In the genomic region with DNA sequence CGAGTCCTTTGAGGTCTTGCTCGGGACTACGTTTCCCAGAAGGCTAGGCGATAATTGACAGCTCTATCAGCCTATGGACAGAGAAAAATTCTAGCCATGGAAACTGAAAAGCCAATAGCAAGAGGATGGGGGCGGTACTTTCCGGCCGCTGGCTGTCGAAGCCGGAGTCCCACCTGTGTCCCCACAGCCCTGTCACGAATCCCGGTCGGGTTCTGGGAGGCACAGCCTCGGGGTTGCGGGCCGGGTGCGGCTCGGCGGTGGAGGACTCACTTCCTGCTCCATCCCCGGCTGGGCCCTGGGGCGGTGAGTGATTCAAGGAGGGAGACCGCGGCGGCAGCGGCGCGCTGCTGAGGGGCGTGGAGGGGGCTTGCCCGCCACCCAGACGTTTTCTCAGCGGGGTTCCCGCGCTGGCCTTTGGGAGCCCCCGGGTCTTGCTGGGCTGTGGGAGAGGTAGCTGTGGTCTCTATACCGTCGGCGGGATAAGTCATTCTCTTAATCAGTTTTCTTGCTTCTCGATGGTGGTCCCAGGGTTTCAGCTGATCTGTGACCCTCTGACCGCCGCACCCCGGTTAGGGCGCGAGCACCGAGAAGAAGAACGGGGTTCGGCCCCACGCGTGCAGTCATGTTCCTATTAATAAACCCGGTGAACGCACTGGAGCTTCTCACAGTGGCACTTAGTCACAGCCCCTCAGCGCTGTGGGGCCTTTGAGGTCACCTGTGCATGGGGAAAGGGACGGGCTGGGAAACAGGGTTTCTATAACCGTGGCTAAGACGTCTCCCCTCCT, we compare ENCODE assay signal across 1 cellular context.
TF ChIP-seq lines count a peak whose summit lies in the region.

Gene ZNF774 (plus strand): TSS at position 176 of the 785 bp plus-strand sequence. CDS start 2,377 bp downstream, outside the sequence.

TF ChIP-seq in GM23338, 12 proteins besides CTCF, POLR2A, EP300 and RAD21 (continued from another document):
- TF ChIP-seq ZNF462 (CRISPR knock-in tag; IDR thresholded peaks at IDR 0.05) (no peak), STAT1 (IDR thresholded peaks at IDR 0.05; ENCODE audit: unreplicated experiment) (no peak), REST (IDR thresholded peaks at IDR 0.05; ENCODE audit: unreplicated experiment) (no peak), JUNB (IDR thresholded peaks at IDR 0.05; ENCODE audit: unreplicated experiment) (no peak)
